9 cellular contexts compared by ENCODE assay signal in the genomic region with DNA sequence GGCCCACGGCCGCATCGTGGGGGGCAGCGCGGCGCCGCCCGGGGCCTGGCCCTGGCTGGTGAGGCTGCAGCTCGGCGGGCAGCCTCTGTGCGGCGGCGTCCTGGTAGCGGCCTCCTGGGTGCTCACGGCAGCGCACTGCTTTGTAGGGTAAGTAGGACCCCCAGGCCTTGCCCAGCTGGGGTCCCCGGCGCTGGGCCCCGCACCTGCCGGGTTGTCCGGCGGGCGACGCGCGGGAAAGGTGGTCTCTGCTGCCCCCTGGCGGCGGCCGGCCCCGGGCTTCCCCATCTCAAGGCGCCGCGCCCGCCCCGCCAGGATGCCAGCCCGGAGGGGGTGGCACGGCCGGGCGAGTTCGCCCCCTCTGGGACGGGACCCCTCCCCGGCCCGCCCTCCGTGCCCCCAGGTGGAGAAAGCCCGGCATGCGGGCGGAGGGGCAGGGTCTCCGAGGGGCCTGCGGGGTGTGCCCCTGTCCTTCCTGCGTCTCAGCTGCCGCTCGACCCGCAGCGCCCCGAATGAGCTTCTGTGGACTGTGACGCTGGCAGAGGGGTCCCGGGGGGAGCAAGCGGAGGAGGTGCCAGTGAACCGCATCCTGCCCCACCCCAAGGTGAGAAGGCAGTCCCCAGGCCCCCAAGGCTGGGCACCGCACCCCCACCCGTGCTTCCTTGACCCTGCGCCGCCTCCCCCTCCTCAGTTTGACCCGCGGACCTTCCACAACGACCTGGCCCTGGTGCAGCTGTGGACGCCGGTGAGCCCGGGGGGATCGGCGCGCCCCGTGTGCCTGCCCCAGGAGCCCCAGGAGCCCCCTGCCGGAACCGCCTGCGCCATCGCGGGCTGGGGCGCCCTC. TPM values are rescaled to one million over a fixed set of nuclear protein-coding genes. Genes with fewer than 3 reads are reported as not detected.
DNase-seq lines count a peak whose midpoint lies in the region; ATAC-seq and TF ChIP-seq lines count a peak whose summit lies in the region.
"Had no signal": no experiment of that assay in that cellular context is flagged by ENCODE, and none has a peak within 500 bp of the region (broad histone marks: within the 10 kb centered on the region; RNA-seq: fewer than 3 reads in every experiment).

No MANE protein-coding gene starts in this region.

- peaks cover 16% of the 10 kb centered on the region for H3K4me1 Mint-ChIP-seq in neural progenitor cell

- H3K9ac ChIP-seq in neural progenitor cell, result no peak overlapping the region

- H3K27ac ChIP-seq in neural progenitor cell, result no peak overlapping the region

- H3K9me3 Mint-ChIP-seq in neural progenitor cell, result no peaks in the 10 kb centered on the region
- H3K9me3 Mint-ChIP-seq: T-helper 1 cell treated with Interleukin-12 subunit alpha and Interleukin-12 subunit beta and Interleukin-4 antibody, amounts not matched to agents 30 μg/mL and 1 μg/mL, for 36 hours had no signal

- H3K4me3 ChIP-seq in neural progenitor cell, result peak overlapping the region; percentile 36

- H3K27ac Mint-ChIP-seq in neural progenitor cell, result no peak overlapping the region
- H3K27ac Mint-ChIP-seq: T-helper 1 cell treated with Interleukin-12 subunit alpha and Interleukin-12 subunit beta and Interleukin-4 antibody, amounts not matched to agents 30 μg/mL and 1 μg/mL, for 36 hours had no signal

- ATAC-seq in HG02870 (IDR thresholded peaks at IDR 0.05; ENCODE audit: unreplicated experiment), result no peak

- H3K79me2 ChIP-seq in neural progenitor cell (ENCODE audit: low read depth), result no peaks in the 10 kb centered on the region

- H3K4me1 ChIP-seq in neural progenitor cell, result peaks cover 20% of the 10 kb centered on the region

- peak; percentile 88 for TF ChIP-seq CTCF in neural progenitor cell (IDR thresholded peaks at IDR 0.05)

- in situ Hi-C loops in KBM-7 (cut with MboI; ENCODE audit: low pct_unique_long_range_greater_than_20kb, low sequenced_read_pairs), result no loop called here

- H4K20me1 ChIP-seq in neural progenitor cell (ENCODE audit: low read depth), result peaks cover 19% of the 10 kb centered on the region

- no peaks in the 10 kb centered on the region for H3K9me3 ChIP-seq in neural progenitor cell (ENCODE audit: low read depth)

- peak overlapping the region; percentile 79 for H3K4me2 ChIP-seq in neural progenitor cell

- peaks cover 41% of the 10 kb centered on the region for H3K27me3 Mint-ChIP-seq in neural progenitor cell (ENCODE audit: insufficient read depth, low read depth)

- peaks cover 2% of the 10 kb centered on the region for H3F3A ChIP-seq in neural progenitor cell (ENCODE audit: low read depth)

- no peaks in the 10 kb centered on the region for H3K36me3 Mint-ChIP-seq in neural progenitor cell

- H3K36me3 ChIP-seq in neural progenitor cell, result no peaks in the 10 kb centered on the region

- no peak overlapping the region for H3K4me3 Mint-ChIP-seq in neural progenitor cell

- H2AFZ ChIP-seq in neural progenitor cell (replicated peaks), result no peak overlapping the region

- peak; percentile 25 for DNase-seq in EH (ENCODE audit: low read depth)
- DNase-seq in KBM-7, result peak; percentile 43
- peak; percentile 15 to 42 for DNase-seq in activated CD8-positive, alpha-beta memory T cell treated with anti-CD3 and anti-CD28 coated beads for 4 hours (ENCODE audit: low read depth in 2 of 2)
- DNase-seq in epidermal melanocyte (ENCODE audit: insufficient read length, low spot score), result peak; percentile 66
- peak; percentile 77 for DNase-seq in neural progenitor cell (ENCODE audit: low spot score)
- DNase-seq in superior temporal gyrus (ENCODE audit: extremely low spot score), result peak; percentile 43
- DNase-seq in SK-N-DZ (ENCODE audit: low spot score), result no peak

- peaks cover 65% of the 10 kb centered on the region for H3K27me3 ChIP-seq in neural progenitor cell

RNA-seq across cellular contexts. Expression of a gene that starts 2.0 kb away (rescaled TPM):
- not detected in 2 replicates for total RNA-seq in neural progenitor cell (ENCODE audit: low replicate concordance)
- polyA plus RNA-seq in SK-N-DZ (2014; cell fraction: cytosol; rRNA removed), result not detected in 2 replicates
- polyA plus RNA-seq in SK-N-DZ (2014; cell fraction: nucleus; rRNA removed), result not detected in 2 replicates

RNA-seq across cellular contexts. Expression of a gene that starts 3.7 kb away (rescaled TPM):
- total RNA-seq in neural progenitor cell (ENCODE audit: low replicate concordance), result 0.19 TPM in 1 of 2 replicates, not detected in the other
- polyA plus RNA-seq in SK-N-DZ (2014; cell fraction: cytosol; rRNA removed), result 2.3 and 3.1 TPM in 2 replicates
- 1.6 TPM in 2 replicates for polyA plus RNA-seq in SK-N-DZ (2014; cell fraction: nucleus; rRNA removed)

RNA-seq across cellular contexts. Expression of a gene that starts 17.3 kb away (rescaled TPM):
- not detected in 2 replicates for total RNA-seq in neural progenitor cell (ENCODE audit: low replicate concordance)
- 1.4 and 1.6 TPM in 2 replicates for polyA plus RNA-seq in SK-N-DZ (2014; cell fraction: cytosol; rRNA removed)
- 4.8 and 5.4 TPM in 2 replicates for polyA plus RNA-seq in SK-N-DZ (2014; cell fraction: nucleus; rRNA removed)

RNA-seq across cellular contexts. Expression of a gene that starts 28.1 kb away (rescaled TPM):
- total RNA-seq in neural progenitor cell (ENCODE audit: low replicate concordance), result 12.2 and 14.6 TPM in 2 replicates
- polyA plus RNA-seq in SK-N-DZ (2014; cell fraction: cytosol; rRNA removed), result 28.6 and 28.8 TPM in 2 replicates
- 30.9 and 38.4 TPM in 2 replicates for polyA plus RNA-seq in SK-N-DZ (2014; cell fraction: nucleus; rRNA removed)

RNA-seq across cellular contexts. Expression of a gene that starts 28.3 kb away (rescaled TPM):
- total RNA-seq in neural progenitor cell (ENCODE audit: low replicate concordance), result 72.5 and 97.0 TPM in 2 replicates
- 48.2 and 68.6 TPM in 2 replicates for polyA plus RNA-seq in SK-N-DZ (2014; cell fraction: cytosol; rRNA removed)
- 54.1 and 55.3 TPM in 2 replicates for polyA plus RNA-seq in SK-N-DZ (2014; cell fraction: nucleus; rRNA removed)
